In genomic region chr1:173193639-173194038, GRCh38 we compare ENCODE assay signal across 15 cellular contexts. TPM values are rescaled to one million over a fixed set of nuclear protein-coding genes. Genes with fewer than 3 reads are reported as not detected.
DNase-seq lines count a peak whose midpoint lies in the region; ATAC-seq and TF ChIP-seq lines count a peak whose summit lies in the region.
"Had no signal": no experiment of that assay in that cellular context is flagged by ENCODE, and none has a peak within 500 bp of the region (broad histone marks: within the 10 kb centered on the region; RNA-seq: fewer than 3 reads in every experiment).

No MANE protein-coding gene starts in this region.

- peak overlapping the region; percentile 94 for H3K4me2 ChIP-seq in Loucy (ENCODE audit: low read depth, low read length, poor library complexity, severe bottlenecking)
- H3K4me2 ChIP-seq: BLaER1 had no signal

- no peaks in the 10 kb centered on the region for H3K36me3 ChIP-seq in Loucy (ENCODE audit: insufficient read depth, low read length)
- H3K36me3 ChIP-seq: BLaER1 had no signal

- no peak for ATAC-seq in activated CD8-positive, alpha-beta memory T cell treated with anti-CD3 and anti-CD28 coated beads, Interleukin-2, amount 10 ng/mL, durations not matched to agents 7 days and 5 days

- H3K27me3 ChIP-seq in Loucy (ENCODE audit: insufficient read depth, low read length, poor library complexity, severe bottlenecking): no peaks in the 10 kb centered on the region
- H3K27me3 ChIP-seq: BLaER1 had no signal

- peaks cover 62% of the 10 kb centered on the region for H3K4me1 ChIP-seq in Loucy (ENCODE audit: insufficient read depth, low read length, poor library complexity, severe bottlenecking)

- peak; percentile 63 for DNase-seq in CD14-positive monocyte (ENCODE audit: low spot score)
- peak; percentile 69 for DNase-seq in astrocyte of the hippocampus (ENCODE audit: low read depth, low spot score)
- peak; percentile 44 for DNase-seq in medulla oblongata (ENCODE audit: extremely low spot score)
- DNase-seq in NCI-H187 (lab: John Stamatoyannopoulos, UW): no peak
- DNase-seq in DMS53 treated with DMSO at 0.1 percent for 48 hours (lab: John Stamatoyannopoulos, UW; ENCODE audit: unreplicated experiment): no peak
- no peak for DNase-seq in NCI-H1436 treated with DMSO at 0.1 percent for 48 hours (lab: John Stamatoyannopoulos, UW)
- no peak for DNase-seq in activated CD8-positive, alpha-beta memory T cell treated with anti-CD3 and anti-CD28 coated beads, Interleukin-2, amount 10 ng/mL, durations not matched to agents 7 days and 5 days
- DNase-seq: activated CD4-positive, alpha-beta T cell treated with anti-CD3 and anti-CD28 coated beads, Interleukin-2, amount 50 U/mL, for 48 hours; activated effector memory CD4-positive, alpha-beta T cell treated with anti-CD3 and anti-CD28 coated beads, Interleukin-2, amount 50 U/mL, for 16 hours; central memory CD4-positive, alpha-beta T cell; erythroblast; NCI-H2081 treated with DMSO at 0.1 percent for 48 hours had no signal

- no peak for TF ChIP-seq CTCF in CD14-positive monocyte (IDR thresholded peaks at IDR 0.05)
- no peak for TF ChIP-seq CTCF in Loucy (conservative IDR thresholded peaks at IDR 0.05; ENCODE audit: low read length)

- no peaks in the 10 kb centered on the region for H3K9me2 ChIP-seq in Loucy (replicated peaks; ENCODE audit: low read depth, low read length)

- H3F3A ChIP-seq in Loucy (ENCODE audit: low read depth): no peaks in the 10 kb centered on the region

- H3K4me3 ChIP-seq in Loucy (ENCODE audit: low read length, poor library complexity, severe bottlenecking): no peak overlapping the region
- H3K4me3 ChIP-seq: BLaER1 had no signal

- H3K9ac ChIP-seq in Loucy (ENCODE audit: low read depth, low read length, poor library complexity, severe bottlenecking): no peak overlapping the region
- H3K9ac ChIP-seq: BLaER1 had no signal

- H3K36me3 Mint-ChIP-seq in CD14-positive monocyte: no peaks in the 10 kb centered on the region
- H3K36me3 Mint-ChIP-seq in activated CD8-positive, alpha-beta memory T cell treated with anti-CD3 and anti-CD28 coated beads, Interleukin-2, amount 10 ng/mL, durations not matched to agents 7 days and 5 days: no peaks in the 10 kb centered on the region

- no peaks in the 10 kb centered on the region for H3K9me3 Mint-ChIP-seq in CD14-positive monocyte
- H3K9me3 Mint-ChIP-seq in activated CD8-positive, alpha-beta memory T cell treated with anti-CD3 and anti-CD28 coated beads, Interleukin-2, amount 10 ng/mL, durations not matched to agents 7 days and 5 days (ENCODE audit: low read depth): no peaks in the 10 kb centered on the region
- H3K9me3 Mint-ChIP-seq: stimulated activated naive CD8-positive, alpha-beta T cell treated with anti-CD3 and anti-CD28 coated beads, Interleukin-15, Interleukin-2, amounts not matched to agents 100 ng/mL and 50 ng/mL, for 24 hours had no signal

- CTCF ChIA-PET in activated CD8-positive, alpha-beta memory T cell treated with anti-CD3 and anti-CD28 coated beads, Interleukin-2, amount 10 ng/mL, durations not matched to agents 7 days and 5 days (lab: Charles Lee): no interaction called here

- H3K4me1 Mint-ChIP-seq in CD14-positive monocyte: peaks cover 32% of the 10 kb centered on the region
- peaks cover 25% of the 10 kb centered on the region for H3K4me1 Mint-ChIP-seq in activated CD8-positive, alpha-beta memory T cell treated with anti-CD3 and anti-CD28 coated beads, Interleukin-2, amount 10 ng/mL, durations not matched to agents 7 days and 5 days

- H3K79me2 ChIP-seq in Loucy (ENCODE audit: insufficient read depth, low read length): peaks cover 97% of the 10 kb centered on the region

- H4K20me1 ChIP-seq in Loucy (ENCODE audit: insufficient read depth, low read length, poor library complexity, severe bottlenecking): peaks cover 35% of the 10 kb centered on the region
- H4K20me1 ChIP-seq: BLaER1 had no signal

- no peaks in the 10 kb centered on the region for H3K9me3 ChIP-seq in Loucy (ENCODE audit: insufficient read depth, low read depth, low read length)
- H3K9me3 ChIP-seq: BLaER1 had no signal

- intact Hi-C loops in CD14-positive monocyte (cut with micrococcal nuclease): loop anchor here (5.0 to 10.0 kb wide), 5 partner anchors 69 to 449 kb away; partner anchors contain the start of gene TNFSF18 (in 1 of the 2)

- H3K4me3 Mint-ChIP-seq in CD14-positive monocyte: no peak overlapping the region
- H3K4me3 Mint-ChIP-seq in activated CD8-positive, alpha-beta memory T cell treated with anti-CD3 and anti-CD28 coated beads, Interleukin-2, amount 10 ng/mL, durations not matched to agents 7 days and 5 days: no peak overlapping the region
- H3K4me3 Mint-ChIP-seq: stimulated activated naive CD8-positive, alpha-beta T cell treated with anti-CD3 and anti-CD28 coated beads, Interleukin-15, Interleukin-2, amounts not matched to agents 100 ng/mL and 50 ng/mL, for 24 hours had no signal

- H3K27me3 Mint-ChIP-seq in CD14-positive monocyte (ENCODE audit: low read depth in 3 of 3): peaks cover 0 to 2% (median 0%) of the 10 kb centered on the region in 3 donors
- H3K27me3 Mint-ChIP-seq in activated CD8-positive, alpha-beta memory T cell treated with anti-CD3 and anti-CD28 coated beads, Interleukin-2, amount 10 ng/mL, durations not matched to agents 7 days and 5 days: peaks cover 45% of the 10 kb centered on the region
- H3K27me3 Mint-ChIP-seq: stimulated activated naive CD8-positive, alpha-beta T cell treated with anti-CD3 and anti-CD28 coated beads, Interleukin-15, Interleukin-2, amounts not matched to agents 100 ng/mL and 50 ng/mL, for 24 hours had no signal

- H2AFZ ChIP-seq in Loucy (ENCODE audit: low read length): no peak overlapping the region

- peak overlapping the region; percentile 53 to 86 (median 66) for H3K27ac Mint-ChIP-seq in CD14-positive monocyte
- no peak overlapping the region for H3K27ac Mint-ChIP-seq in activated CD8-positive, alpha-beta memory T cell treated with anti-CD3 and anti-CD28 coated beads, Interleukin-2, amount 10 ng/mL, durations not matched to agents 7 days and 5 days

RNA-seq across cellular contexts. Expression of gene TNFSF4, which starts 13.5 kb away (rescaled TPM):
- under 1 TPM; 0.38 to 0.40 TPM for polyA plus RNA-seq in CD14-positive monocyte
- 10 to 100 TPM in 1 of 2 experiments, under 1 TPM in 1; 0.47 to 17.5 TPM for total RNA-seq in activated CD8-positive, alpha-beta memory T cell treated with anti-CD3 and anti-CD28 coated beads, Interleukin-2, amount 10 ng/mL, durations not matched to agents 7 days and 5 days

Comparison
In these comparisons a context has a peak if more than half of its experiments do, and no peak if none do; other contexts are left out.
1. DNase-seq: peak in CD14-positive monocyte (single experiment), astrocyte of the hippocampus (single experiment) and medulla oblongata (single experiment); none in NCI-H187 (0 of 2), DMS53 treated with DMSO at 0.1 percent for 48 hours (single experiment), NCI-H1436 treated with DMSO at 0.1 percent for 48 hours (single experiment) and activated CD8-positive, alpha-beta memory T cell treated with anti-CD3 and anti-CD28 coated beads, Interleukin-2, amount 10 ng/mL, durations not matched to agents 7 days and 5 days (single experiment).